Comparison of ENCODE assay signal across 16 cellular contexts in genomic region chr13:79684426-79684825, GRCh38.
DNase-seq lines count a peak whose midpoint lies in the region; ATAC-seq and TF ChIP-seq lines count a peak whose summit lies in the region.
"Had no signal": no experiment of that assay in that cellular context is flagged by ENCODE, and none has a peak within 500 bp of the region (broad histone marks: within the 10 kb centered on the region; RNA-seq: fewer than 3 reads in every experiment).

No MANE protein-coding gene starts in this region.

- peak overlapping the region; percentile 68 for H2AK5ac ChIP-seq in mesenchymal stem cell (ENCODE audit: low read length, severe bottlenecking)

- CTCF ChIA-PET in SK-N-SH (lab: Yijun Ruan, JAX): no interaction called here

- H3K4me2 ChIP-seq in SK-N-SH (no peak overlapping the region), mesenchymal stem cell (ENCODE audit: low read length, poor library complexity, severe bottlenecking) (no peak overlapping the region)
- H3K4me2 ChIP-seq: A549; BLaER1 treated with 17β-estradiol and CSF1 and Interleukin-3, amounts not matched to agents 10 nM and 100 nM had no signal

- no peak overlapping the region for H3K4me3 ChIP-seq in SK-N-SH (ENCODE audit: low read depth in 2 of 2, low read length in 1 of 2)
- no peak overlapping the region for H3K4me3 ChIP-seq in astrocyte of the spinal cord (ENCODE audit: low read depth, low read length)
- no peak overlapping the region for H3K4me3 ChIP-seq in mesenchymal stem cell (ENCODE audit: insufficient read depth in 1 of 2, low read depth in 1 of 2, low read length in 2 of 2)
- H3K4me3 ChIP-seq: A549; BLaER1 treated with 17β-estradiol and CSF1 and Interleukin-3, amounts not matched to agents 10 nM and 100 nM; GM23248; HAP-1 had no signal

- POLR2A ChIA-PET in SK-N-SH (lab: Yijun Ruan, JAX): no interaction called here

- in situ Hi-C loops in astrocyte of the spinal cord (cut with HindIII; ENCODE audit: low sequenced_read_pairs): no loop called here

- H2AFZ ChIP-seq in SK-N-SH (ENCODE audit: low read depth) (no peak overlapping the region), mesenchymal stem cell (ENCODE audit: low read depth, low read length) (no peak overlapping the region)

- no peak overlapping the region for H2BK12ac ChIP-seq in mesenchymal stem cell (ENCODE audit: low read length in 2 of 2)

- peaks cover 0 to 15% of the 10 kb centered on the region in 2 experiments; a peak in 2 of 4 replicates for H3K4me1 ChIP-seq in SK-N-SH (ENCODE audit: control insufficient read depth in 1 of 2, insufficient read depth in 2 of 2, low read depth in 1 of 2, low read length in 1 of 2)
- H3K4me1 ChIP-seq in mesenchymal stem cell (ENCODE audit: control insufficient read depth, insufficient read depth, low read depth, low read length): peaks cover 1% of the 10 kb centered on the region
- H3K4me1 ChIP-seq: A549; BLaER1 treated with 17β-estradiol and CSF1 and Interleukin-3, amounts not matched to agents 10 nM and 100 nM; HAP-1 had no signal

- H2BK120ac ChIP-seq in mesenchymal stem cell (ENCODE audit: low read depth, low read length): no peak overlapping the region

- peak overlapping the region in 1 of 2 experiments; percentile 71; a peak in 1 of 4 replicates for H3K27ac ChIP-seq in SK-N-SH (ENCODE audit: low read depth in 2 of 2, low read length in 1 of 2)
- H3K27ac ChIP-seq in mesenchymal stem cell (ENCODE audit: low read length, poor library complexity, severe bottlenecking): no peak overlapping the region
- H3K27ac ChIP-seq: A549; BLaER1 treated with 17β-estradiol and CSF1 and Interleukin-3, amounts not matched to agents 10 nM and 100 nM; GM23248 had no signal

- no peak for TF ChIP-seq CTCF in SK-N-SH (IDR thresholded peaks at IDR 0.05)
- no peak for TF ChIP-seq CTCF in astrocyte of the spinal cord (IDR thresholded peaks at IDR 0.05; ENCODE audit: low read depth, low read length)

- H3K9ac ChIP-seq in SK-N-SH (no peak overlapping the region), mesenchymal stem cell (ENCODE audit: low read length) (no peak overlapping the region)
- H3K9ac ChIP-seq: BLaER1 treated with 17β-estradiol and CSF1 and Interleukin-3, amounts not matched to agents 10 nM and 100 nM; GM23248 had no signal

- H3K4ac ChIP-seq in mesenchymal stem cell (ENCODE audit: low read depth in 1 of 2, low read length in 2 of 2): no peak overlapping the region

- no peak overlapping the region for H3K23ac ChIP-seq in mesenchymal stem cell (ENCODE audit: low read length in 2 of 2)

- H4K20me1 ChIP-seq in SK-N-SH (ENCODE audit: insufficient read depth): no peaks in the 10 kb centered on the region
- H4K20me1 ChIP-seq: BLaER1 treated with 17β-estradiol and CSF1 and Interleukin-3, amounts not matched to agents 10 nM and 100 nM had no signal

- no peak overlapping the region for H3K14ac ChIP-seq in mesenchymal stem cell (ENCODE audit: low read length in 2 of 2)

- no peaks in the 10 kb centered on the region for H3K27me3 ChIP-seq in SK-N-SH (ENCODE audit: insufficient read depth)
- H3K27me3 ChIP-seq in mesenchymal stem cell (ENCODE audit: control insufficient read depth in 1 of 2, insufficient read depth in 1 of 2, low read length in 2 of 2): no peaks in the 10 kb centered on the region
- H3K27me3 ChIP-seq: BLaER1 treated with 17β-estradiol and CSF1 and Interleukin-3, amounts not matched to agents 10 nM and 100 nM had no signal

- H2BK5ac ChIP-seq in mesenchymal stem cell (ENCODE audit: low read depth, low read length, poor library complexity, severe bottlenecking): no peak overlapping the region

- DNase-seq in SK-N-SH (no peak), astrocyte of the spinal cord (ENCODE audit: low read depth, low spot score) (peak; percentile 6), mesenchymal stem cell (no peak), AG08395 (ENCODE audit: low spot score) (no peak)
- DNase-seq: Calu3; CD8-positive, alpha-beta T cell; DMS79 treated with DMSO at 0.1 percent for 48 hours; GF-D8; GM23248; KBM-7 had no signal

- ATAC-seq in HG03565 (IDR thresholded peaks at IDR 0.05; ENCODE audit: unreplicated experiment): no peak
- ATAC-seq in GM19463 (IDR thresholded peaks at IDR 0.05; ENCODE audit: unreplicated experiment): no peak
- no peak for ATAC-seq in GM19035 (IDR thresholded peaks at IDR 0.05; ENCODE audit: unreplicated experiment)
- ATAC-seq: A549; CD8-positive, alpha-beta T cell had no signal

- no peaks in the 10 kb centered on the region for H3K79me2 ChIP-seq in SK-N-SH (ENCODE audit: insufficient read depth)

- no peak for TF ChIP-seq EP300 in SK-N-SH (IDR thresholded peaks at IDR 0.05; ENCODE audit: borderline replicate concordance in 1 of 2, low read depth in 1 of 2, low read length in 1 of 2)

- H3K9me3 ChIP-seq in SK-N-SH (no peaks in the 10 kb centered on the region), mesenchymal stem cell (ENCODE audit: control insufficient read depth, low read length) (peaks cover 11% of the 10 kb centered on the region)
- H3K9me3 ChIP-seq: HAP-1 had no signal

- no peaks in the 10 kb centered on the region for H3K9me2 ChIP-seq in SK-N-SH

- 84% methylated on average over 3 of the region's 3 CpGs for WGBS in SK-N-SH (ENCODE audit: low lambda C conversion rate)
- 97% methylated on average over 2 of the region's 3 CpGs for WGBS in mesenchymal stem cell

- H2BK15ac ChIP-seq in mesenchymal stem cell (ENCODE audit: low read depth, poor library complexity, severe bottlenecking): no peak overlapping the region

- H3K36me3 ChIP-seq in SK-N-SH (replicated peaks in 1 of 2; ENCODE audit: control insufficient read depth in 1 of 2, insufficient read depth in 2 of 2, low read length in 1 of 2) (no peaks in the 10 kb centered on the region), mesenchymal stem cell (ENCODE audit: control insufficient read depth in 1 of 2, insufficient read depth in 2 of 2, low read depth in 1 of 2, low read length in 2 of 2) (no peaks in the 10 kb centered on the region)
- H3K36me3 ChIP-seq: BLaER1 treated with 17β-estradiol and CSF1 and Interleukin-3, amounts not matched to agents 10 nM and 100 nM; HAP-1 had no signal

- no peak for TF ChIP-seq RAD21 in SK-N-SH (IDR thresholded peaks at IDR 0.05; ENCODE audit: low read length)

- no peaks in the 10 kb centered on the region for H3F3A ChIP-seq in SK-N-SH (replicated peaks; ENCODE audit: insufficient read depth)

- H3K79me1 ChIP-seq in mesenchymal stem cell (replicated peaks; ENCODE audit: low read length, poor library complexity, severe bottlenecking): no peaks in the 10 kb centered on the region

- peak overlapping the region in 1 of 2 experiments; percentile 14 for H3K18ac ChIP-seq in mesenchymal stem cell (ENCODE audit: low read depth in 1 of 2, low read length in 2 of 2)

- no peak overlapping the region for H4K91ac ChIP-seq in mesenchymal stem cell (ENCODE audit: low read length)

- no peak overlapping the region for H4K8ac ChIP-seq in mesenchymal stem cell (ENCODE audit: low read length)

TF ChIP-seq in SK-N-SH, 30 proteins besides CTCF, POLR2A, EP300 and RAD21:
- TF ChIP-seq TEAD4 (IDR thresholded peaks at IDR 0.05; ENCODE audit: borderline replicate concordance, insufficient read depth): no peak
- TF ChIP-seq USF2 (IDR thresholded peaks at IDR 0.05; ENCODE audit: borderline replicate concordance, low read depth, low read length): no peak
- TF ChIP-seq YY1 (IDR thresholded peaks at IDR 0.05; ENCODE audit: low read depth): no peak
- TF ChIP-seq EZH2phosphoT487 (IDR thresholded peaks at IDR 0.05; ENCODE audit: borderline replicate concordance, low read depth): no peak
- no peak for TF ChIP-seq POLR2AphosphoS5 (IDR thresholded peaks at IDR 0.05; ENCODE audit: low read depth, low read length)
- peak; percentile 52 for TF ChIP-seq TCF12 (IDR thresholded peaks at IDR 0.05)
- no peak for TF ChIP-seq RXRA (IDR thresholded peaks at IDR 0.05; ENCODE audit: borderline replicate concordance, low read depth)
